1 cellular context compared by ENCODE assay signal in genomic region chr7:47147213-47147631, GRCh38.
TF ChIP-seq lines count a peak whose summit lies in the region.

No MANE protein-coding gene starts in this region.

TF ChIP-seq in HepG2, 621 proteins besides CTCF, POLR2A, EP300 and RAD21 (continued from another document and continues in another):
- TF ChIP-seq FOSL2 (CRISPR knock-in tag; IDR thresholded peaks at IDR 0.05): 0 out of 2 replicates have a peak, but pooled peaks have one; percentile 19
- 0 out of 2 replicates have a peak, but pooled peaks have one; percentile 40 for TF ChIP-seq ZNF414 (CRISPR knock-in tag; IDR thresholded peaks at IDR 0.05)
- no peak for TF ChIP-seq LCORL (IDR thresholded peaks at IDR 0.05)
- TF ChIP-seq LCORL (CRISPR knock-in tag; IDR thresholded peaks at IDR 0.05): 0 out of 2 replicates have a peak, but pooled peaks have one; percentile 34
- TF ChIP-seq KAT8 (CRISPR knock-in tag; IDR thresholded peaks at IDR 0.05): peak; percentile 19; the same call in 1 of the 2 replicates
- peak; percentile 21; the same call in 1 of the 2 replicates for TF ChIP-seq ZNF281 (CRISPR knock-in tag; IDR thresholded peaks at IDR 0.05; ENCODE audit: borderline replicate concordance)
- TF ChIP-seq, protein P1, sequence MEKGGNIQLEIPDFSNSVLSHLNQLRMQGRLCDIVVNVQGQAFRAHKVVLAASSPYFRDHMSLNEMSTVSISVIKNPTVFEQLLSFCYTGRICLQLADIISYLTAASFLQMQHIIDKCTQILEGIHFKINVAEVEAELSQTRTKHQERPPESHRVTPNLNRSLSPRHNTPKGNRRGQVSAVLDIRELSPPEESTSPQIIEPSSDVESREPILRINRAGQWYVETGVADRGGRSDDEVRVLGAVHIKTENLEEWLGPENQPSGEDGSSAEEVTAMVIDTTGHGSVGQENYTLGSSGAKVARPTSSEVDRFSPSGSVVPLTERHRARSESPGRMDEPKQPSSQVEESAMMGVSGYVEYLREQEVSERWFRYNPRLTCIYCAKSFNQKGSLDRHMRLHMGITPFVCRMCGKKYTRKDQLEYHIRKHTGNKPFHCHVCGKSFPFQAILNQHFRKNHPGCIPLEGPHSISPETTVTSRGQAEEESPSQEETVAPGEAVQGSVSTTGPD (CRISPR knock-in tag; IDR thresholded peaks at IDR 0.05): peak; percentile 31; the same call in 1 of the 2 replicates
- peak; percentile 47; the same call in 1 of the 2 replicates for TF ChIP-seq HNF4A (CRISPR knock-in tag; IDR thresholded peaks at IDR 0.05)
- no peak for TF ChIP-seq SOX13 (IDR thresholded peaks at IDR 0.05)
- peak in 1 of 2 experiments; percentile 83; a peak in 2 of 4 replicates for TF ChIP-seq SOX13 (CRISPR knock-in tag; conservative IDR thresholded peaks at IDR 0.05 in 1 of 2, IDR thresholded peaks at IDR 0.05 in 1 of 2)
- TF ChIP-seq MAX (IDR thresholded peaks at IDR 0.05): 0 out of 2 replicates have a peak, but pooled peaks have one; percentile 13
- TF ChIP-seq, protein P2, sequence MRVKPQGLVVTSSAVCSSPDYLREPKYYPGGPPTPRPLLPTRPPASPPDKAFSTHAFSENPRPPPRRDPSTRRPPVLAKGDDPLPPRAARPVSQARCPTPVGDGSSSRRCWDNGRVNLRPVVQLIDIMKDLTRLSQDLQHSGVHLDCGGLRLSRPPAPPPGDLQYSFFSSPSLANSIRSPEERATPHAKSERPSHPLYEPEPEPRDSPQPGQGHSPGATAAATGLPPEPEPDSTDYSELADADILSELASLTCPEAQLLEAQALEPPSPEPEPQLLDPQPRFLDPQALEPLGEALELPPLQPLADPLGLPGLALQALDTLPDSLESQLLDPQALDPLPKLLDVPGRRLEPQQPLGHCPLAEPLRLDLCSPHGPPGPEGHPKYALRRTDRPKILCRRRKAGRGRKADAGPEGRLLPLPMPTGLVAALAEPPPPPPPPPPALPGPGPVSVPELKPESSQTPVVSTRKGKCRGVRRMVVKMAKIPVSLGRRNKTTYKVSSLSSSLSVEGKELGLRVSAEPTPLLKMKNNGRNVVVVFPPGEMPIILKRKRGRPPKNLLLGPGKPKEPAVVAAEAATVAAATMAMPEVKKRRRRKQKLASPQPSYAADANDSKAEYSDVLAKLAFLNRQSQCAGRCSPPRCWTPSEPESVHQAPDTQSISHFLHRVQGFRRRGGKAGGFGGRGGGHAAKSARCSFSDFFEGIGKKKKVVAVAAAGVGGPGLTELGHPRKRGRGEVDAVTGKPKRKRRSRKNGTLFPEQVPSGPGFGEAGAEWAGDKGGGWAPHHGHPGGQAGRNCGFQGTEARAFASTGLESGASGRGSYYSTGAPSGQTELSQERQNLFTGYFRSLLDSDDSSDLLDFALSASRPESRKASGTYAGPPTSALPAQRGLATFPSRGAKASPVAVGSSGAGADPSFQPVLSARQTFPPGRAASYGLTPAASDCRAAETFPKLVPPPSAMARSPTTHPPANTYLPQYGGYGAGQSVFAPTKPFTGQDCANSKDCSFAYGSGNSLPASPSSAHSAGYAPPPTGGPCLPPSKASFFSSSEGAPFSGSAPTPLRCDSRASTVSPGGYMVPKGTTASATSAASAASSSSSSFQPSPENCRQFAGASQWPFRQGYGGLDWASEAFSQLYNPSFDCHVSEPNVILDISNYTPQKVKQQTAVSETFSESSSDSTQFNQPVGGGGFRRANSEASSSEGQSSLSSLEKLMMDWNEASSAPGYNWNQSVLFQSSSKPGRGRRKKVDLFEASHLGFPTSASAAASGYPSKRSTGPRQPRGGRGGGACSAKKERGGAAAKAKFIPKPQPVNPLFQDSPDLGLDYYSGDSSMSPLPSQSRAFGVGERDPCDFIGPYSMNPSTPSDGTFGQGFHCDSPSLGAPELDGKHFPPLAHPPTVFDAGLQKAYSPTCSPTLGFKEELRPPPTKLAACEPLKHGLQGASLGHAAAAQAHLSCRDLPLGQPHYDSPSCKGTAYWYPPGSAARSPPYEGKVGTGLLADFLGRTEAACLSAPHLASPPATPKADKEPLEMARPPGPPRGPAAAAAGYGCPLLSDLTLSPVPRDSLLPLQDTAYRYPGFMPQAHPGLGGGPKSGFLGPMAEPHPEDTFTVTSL (CRISPR knock-in tag; IDR thresholded peaks at IDR 0.05; ENCODE audit: borderline replicate concordance): peak; percentile 60; the same call in 1 of the 2 replicates
- TF ChIP-seq ATM (IDR thresholded peaks at IDR 0.05; ENCODE audit: borderline replicate concordance): no peak
- peak; percentile 85 for TF ChIP-seq BCL6 (CRISPR knock-in tag; IDR thresholded peaks at IDR 0.05)
- TF ChIP-seq GATAD2A (CRISPR knock-in tag; IDR thresholded peaks at IDR 0.05): peak; percentile 83
- peak; percentile 38; the same call in 1 of the 2 replicates for TF ChIP-seq ZNF503 (CRISPR knock-in tag; IDR thresholded peaks at IDR 0.05)
- peak; percentile 60 for TF ChIP-seq POGZ (CRISPR knock-in tag; IDR thresholded peaks at IDR 0.05)
- TF ChIP-seq EHMT2 (IDR thresholded peaks at IDR 0.05; ENCODE audit: borderline replicate concordance, low read depth, low read length): peak; percentile 68; the same call in 1 of the 2 replicates
- TF ChIP-seq, protein P3, sequence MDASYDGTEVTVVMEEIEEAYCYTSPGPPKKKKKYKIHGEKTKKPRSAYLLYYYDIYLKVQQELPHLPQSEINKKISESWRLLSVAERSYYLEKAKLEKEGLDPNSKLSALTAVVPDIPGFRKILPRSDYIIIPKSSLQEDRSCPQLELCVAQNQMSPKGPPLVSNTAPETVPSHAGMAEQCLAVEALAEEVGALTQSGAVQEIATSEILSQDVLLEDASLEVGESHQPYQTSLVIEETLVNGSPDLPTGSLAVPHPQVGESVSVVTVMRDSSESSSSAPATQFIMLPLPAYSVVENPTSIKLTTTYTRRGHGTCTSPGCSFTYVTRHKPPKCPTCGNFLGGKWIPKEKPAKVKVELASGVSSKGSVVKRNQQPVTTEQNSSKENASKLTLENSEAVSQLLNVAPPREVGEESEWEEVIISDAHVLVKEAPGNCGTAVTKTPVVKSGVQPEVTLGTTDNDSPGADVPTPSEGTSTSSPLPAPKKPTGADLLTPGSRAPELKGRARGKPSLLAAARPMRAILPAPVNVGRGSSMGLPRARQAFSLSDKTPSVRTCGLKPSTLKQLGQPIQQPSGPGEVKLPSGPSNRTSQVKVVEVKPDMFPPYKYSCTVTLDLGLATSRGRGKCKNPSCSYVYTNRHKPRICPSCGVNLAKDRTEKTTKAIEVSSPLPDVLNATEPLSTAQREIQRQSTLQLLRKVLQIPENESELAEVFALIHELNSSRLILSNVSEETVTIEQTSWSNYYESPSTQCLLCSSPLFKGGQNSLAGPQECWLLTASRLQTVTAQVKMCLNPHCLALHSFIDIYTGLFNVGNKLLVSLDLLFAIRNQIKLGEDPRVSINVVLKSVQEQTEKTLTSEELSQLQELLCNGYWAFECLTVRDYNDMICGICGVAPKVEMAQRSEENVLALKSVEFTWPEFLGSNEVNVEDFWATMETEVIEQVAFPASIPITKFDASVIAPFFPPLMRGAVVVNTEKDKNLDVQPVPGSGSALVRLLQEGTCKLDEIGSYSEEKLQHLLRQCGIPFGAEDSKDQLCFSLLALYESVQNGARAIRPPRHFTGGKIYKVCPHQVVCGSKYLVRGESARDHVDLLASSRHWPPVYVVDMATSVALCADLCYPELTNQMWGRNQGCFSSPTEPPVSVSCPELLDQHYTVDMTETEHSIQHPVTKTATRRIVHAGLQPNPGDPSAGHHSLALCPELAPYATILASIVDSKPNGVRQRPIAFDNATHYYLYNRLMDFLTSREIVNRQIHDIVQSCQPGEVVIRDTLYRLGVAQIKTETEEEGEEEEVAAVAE (CRISPR knock-in tag; IDR thresholded peaks at IDR 0.05; ENCODE audit: borderline replicate concordance): 0 out of 2 replicates have a peak, but pooled peaks have one; percentile 34
- TF ChIP-seq, protein P4, sequence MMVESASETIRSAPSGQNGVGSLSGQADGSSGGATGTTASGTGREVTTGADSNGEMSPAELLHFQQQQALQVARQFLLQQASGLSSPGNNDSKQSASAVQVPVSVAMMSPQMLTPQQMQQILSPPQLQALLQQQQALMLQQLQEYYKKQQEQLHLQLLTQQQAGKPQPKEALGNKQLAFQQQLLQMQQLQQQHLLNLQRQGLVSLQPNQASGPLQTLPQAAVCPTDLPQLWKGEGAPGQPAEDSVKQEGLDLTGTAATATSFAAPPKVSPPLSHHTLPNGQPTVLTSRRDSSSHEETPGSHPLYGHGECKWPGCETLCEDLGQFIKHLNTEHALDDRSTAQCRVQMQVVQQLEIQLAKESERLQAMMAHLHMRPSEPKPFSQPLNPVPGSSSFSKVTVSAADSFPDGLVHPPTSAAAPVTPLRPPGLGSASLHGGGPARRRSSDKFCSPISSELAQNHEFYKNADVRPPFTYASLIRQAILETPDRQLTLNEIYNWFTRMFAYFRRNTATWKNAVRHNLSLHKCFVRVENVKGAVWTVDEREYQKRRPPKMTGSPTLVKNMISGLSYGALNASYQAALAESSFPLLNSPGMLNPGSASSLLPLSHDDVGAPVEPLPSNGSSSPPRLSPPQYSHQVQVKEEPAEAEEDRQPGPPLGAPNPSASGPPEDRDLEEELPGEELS (CRISPR knock-in tag; IDR thresholded peaks at IDR 0.05): peak; percentile 69
- TF ChIP-seq MBD4 (IDR thresholded peaks at IDR 0.05; ENCODE audit: borderline replicate concordance, low read length): 0 out of 2 replicates have a peak, but pooled peaks have one; percentile 57
- TF ChIP-seq ZNF143 (CRISPR knock-in tag; IDR thresholded peaks at IDR 0.05): no peak
- TF ChIP-seq JDP2 (CRISPR knock-in tag; IDR thresholded peaks at IDR 0.05; ENCODE audit: borderline replicate concordance): no peak
- TF ChIP-seq SALL1 (CRISPR knock-in tag; IDR thresholded peaks at IDR 0.05): peak; percentile 44; the same call in 1 of the 2 replicates
- TF ChIP-seq, protein P5, sequence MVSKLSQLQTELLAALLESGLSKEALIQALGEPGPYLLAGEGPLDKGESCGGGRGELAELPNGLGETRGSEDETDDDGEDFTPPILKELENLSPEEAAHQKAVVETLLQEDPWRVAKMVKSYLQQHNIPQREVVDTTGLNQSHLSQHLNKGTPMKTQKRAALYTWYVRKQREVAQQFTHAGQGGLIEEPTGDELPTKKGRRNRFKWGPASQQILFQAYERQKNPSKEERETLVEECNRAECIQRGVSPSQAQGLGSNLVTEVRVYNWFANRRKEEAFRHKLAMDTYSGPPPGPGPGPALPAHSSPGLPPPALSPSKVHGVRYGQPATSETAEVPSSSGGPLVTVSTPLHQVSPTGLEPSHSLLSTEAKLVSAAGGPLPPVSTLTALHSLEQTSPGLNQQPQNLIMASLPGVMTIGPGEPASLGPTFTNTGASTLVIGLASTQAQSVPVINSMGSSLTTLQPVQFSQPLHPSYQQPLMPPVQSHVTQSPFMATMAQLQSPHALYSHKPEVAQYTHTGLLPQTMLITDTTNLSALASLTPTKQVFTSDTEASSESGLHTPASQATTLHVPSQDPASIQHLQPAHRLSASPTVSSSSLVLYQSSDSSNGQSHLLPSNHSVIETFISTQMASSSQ (IDR thresholded peaks at IDR 0.05; ENCODE audit: low read depth): peak; percentile 92
- TF ChIP-seq, protein P5 (CRISPR knock-in tag; IDR thresholded peaks at IDR 0.05; ENCODE audit: borderline replicate concordance): peak; percentile 92; the same call in 1 of the 2 replicates
